18 cellular contexts compared by ENCODE assay signal in the genomic region with DNA sequence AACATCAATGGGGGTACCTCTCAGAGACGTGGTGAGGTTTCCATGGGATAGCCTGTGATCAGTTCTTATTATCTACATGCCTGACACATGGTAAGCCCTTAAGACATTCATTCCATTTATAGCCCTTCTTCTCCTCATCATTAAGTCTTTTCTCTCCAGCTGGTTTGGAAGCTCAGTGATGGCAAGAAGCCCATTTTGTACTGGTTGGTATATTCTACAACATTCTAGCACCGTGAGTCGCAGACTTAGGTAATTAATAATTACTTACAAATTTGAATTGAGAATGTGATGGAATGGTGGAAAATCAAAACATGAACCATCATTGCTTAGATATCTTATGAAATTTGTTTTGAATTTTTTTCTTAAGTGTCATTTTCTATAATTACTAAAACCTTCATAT.
"Had no signal": no experiment of that assay in that cellular context is flagged by ENCODE, and none has a peak within 500 bp of the region (broad histone marks: within the 10 kb centered on the region; RNA-seq: fewer than 3 reads in every experiment).

No MANE protein-coding gene starts in this region.

- H3K4me3 Mint-ChIP-seq: activated CD4-positive, alpha-beta T cell treated with anti-CD3 and anti-CD28 coated beads for 36 hours; activated CD8-positive, alpha-beta T cell treated with anti-CD3 and anti-CD28 coated beads for 36 hours; activated naive CD8-positive, alpha-beta T cell treated with anti-CD3 and anti-CD28 coated beads, Interleukin-2, amount 50 U/mL, for 24 hours; activated T-cell treated with anti-CD3 and anti-CD28 coated beads, Interleukin-2, amount 50 U/mL, for 72 hours; memory B cell had no signal

- ATAC-seq: activated CD4-positive, alpha-beta T cell treated with anti-CD3 and anti-CD28 coated beads for 36 hours; activated CD8-positive, alpha-beta T cell treated with anti-CD3 and anti-CD28 coated beads for 36 hours; activated naive CD8-positive, alpha-beta T cell treated with anti-CD3 and anti-CD28 coated beads, Interleukin-2, amount 50 U/mL, for 24 hours; activated T-cell treated with anti-CD3 and anti-CD28 coated beads, Interleukin-2, amount 50 U/mL, for 72 hours had no signal

- H3K27ac Mint-ChIP-seq: activated CD4-positive, alpha-beta T cell treated with anti-CD3 and anti-CD28 coated beads for 36 hours; activated CD8-positive, alpha-beta T cell treated with anti-CD3 and anti-CD28 coated beads for 36 hours; activated naive CD8-positive, alpha-beta T cell treated with anti-CD3 and anti-CD28 coated beads, Interleukin-2, amount 50 U/mL, for 24 hours; activated T-cell treated with anti-CD3 and anti-CD28 coated beads, Interleukin-2, amount 50 U/mL, for 72 hours; memory B cell had no signal

- H3K4me3 ChIP-seq: coronary artery, left lung, stomach, thoracic aorta had no signal

- DNase-seq: activated CD4-positive, alpha-beta T cell treated with anti-CD3 and anti-CD28 coated beads for 36 hours; activated CD8-positive, alpha-beta memory T cell treated with anti-CD3 and anti-CD28 coated beads, Interleukin-2, amount 50 U/mL, for 4 hours; activated CD8-positive, alpha-beta T cell treated with anti-CD3 and anti-CD28 coated beads for 36 hours; activated naive CD4-positive, alpha-beta T cell treated with Interleukin-2 at 50 U/mL for 16 hours; activated naive CD8-positive, alpha-beta T cell treated with anti-CD3 and anti-CD28 coated beads, Interleukin-2, amount 50 U/mL, for 24 hours; activated T-cell treated with anti-CD3 and anti-CD28 coated beads, Interleukin-2, amount 50 U/mL, for 72 hours; central memory CD4-positive, alpha-beta T cell; effector CD8-positive, alpha-beta T cell; head of caudate nucleus; left lung; stimulated activated CD4-positive, alpha-beta T cell treated with anti-CD3 and anti-CD28 coated beads, Interleukin-15, amount 100 ng/mL, for 24 hours; stimulated activated CD4-positive, alpha-beta T cell treated with anti-CD3 and anti-CD28 coated beads, Interleukin-4, amount 100 ng/mL, for 24 hours; stomach; T-helper 1 cell; WERI-Rb-1 had no signal

- H3K27me3 ChIP-seq: left lung, stomach had no signal

- H3K27ac ChIP-seq: coronary artery, left lung, stomach, thoracic aorta, WERI-Rb-1 had no signal
